ENCODE assay signal across 13 cellular contexts in genomic region chr2:42753188-42753813, GRCh38. TPM values are rescaled to one million over a fixed set of nuclear protein-coding genes. Genes with fewer than 3 reads are reported as not detected.
DNase-seq lines count a peak whose midpoint lies in the region; ATAC-seq and TF ChIP-seq lines count a peak whose summit lies in the region.
"Had no signal": no experiment of that assay in that cellular context is flagged by ENCODE, and none has a peak within 500 bp of the region (broad histone marks: within the 10 kb centered on the region; RNA-seq: fewer than 3 reads in every experiment).

No MANE protein-coding gene starts in this region.

- H3K36me3 ChIP-seq in mucosa of descending colon (ENCODE audit: low read depth), result no peaks in the 10 kb centered on the region
- H3K36me3 ChIP-seq in esophagus squamous epithelium, result peaks cover 0 to 41% (median 0%) of the 10 kb centered on the region in 3 donors

- intact Hi-C loops in mucosa of descending colon (cut with DNase I, micrococcal nuclease), result no loop called here
- intact Hi-C loops in esophagus squamous epithelium (cut with DNase I), result no loop called here

- TF ChIP-seq CTCF in WTC11 (IDR thresholded peaks at IDR 0.05) (no peak), mucosa of descending colon (IDR thresholded peaks at IDR 0.05) (no peak), esophagus squamous epithelium (IDR thresholded peaks at IDR 0.05) (no peak)

- H3K27me3 Mint-ChIP-seq in WTC11 (ENCODE audit: low read depth), result no peaks in the 10 kb centered on the region
- H3K27me3 Mint-ChIP-seq in naive thymus-derived CD8-positive, alpha-beta T cell, result no peaks in the 10 kb centered on the region
- H3K27me3 Mint-ChIP-seq: activated T-cell treated with anti-CD3 and anti-CD28 coated beads, Interleukin-2, amount 50 U/mL, for 24 hours had no signal

- H3K36me3 Mint-ChIP-seq in WTC11, result no peaks in the 10 kb centered on the region
- H3K36me3 Mint-ChIP-seq in naive thymus-derived CD8-positive, alpha-beta T cell, result peaks cover 0 to 43% (median 15%) of the 10 kb centered on the region in 3 donors

- H3K9me3 Mint-ChIP-seq in WTC11, result no peaks in the 10 kb centered on the region
- no peaks in the 10 kb centered on the region for H3K9me3 Mint-ChIP-seq in naive thymus-derived CD8-positive, alpha-beta T cell
- H3K9me3 Mint-ChIP-seq: activated T-cell treated with anti-CD3 and anti-CD28 coated beads, Interleukin-2, amount 50 U/mL, for 24 hours had no signal

- H3K4me3 Mint-ChIP-seq in WTC11, result no peak overlapping the region
- no peak overlapping the region for H3K4me3 Mint-ChIP-seq in naive thymus-derived CD8-positive, alpha-beta T cell
- H3K4me3 Mint-ChIP-seq: activated T-cell treated with anti-CD3 and anti-CD28 coated beads, Interleukin-2, amount 50 U/mL, for 24 hours had no signal

- H3K4me1 ChIP-seq in mucosa of descending colon (ENCODE audit: low read depth), result no peaks in the 10 kb centered on the region
- peaks cover 0 to 14% (median 3%) of the 10 kb centered on the region in 3 donors for H3K4me1 ChIP-seq in esophagus squamous epithelium

- no peak overlapping the region for H3K4me3 ChIP-seq in mucosa of descending colon
- no peak overlapping the region for H3K4me3 ChIP-seq in esophagus squamous epithelium
- H3K4me3 ChIP-seq: gastroesophageal sphincter had no signal

- H3K27ac Mint-ChIP-seq in WTC11, result peak overlapping the region; percentile 61
- peak overlapping the region in 2 of 10 donors; percentile 21 to 41 for H3K27ac Mint-ChIP-seq in naive thymus-derived CD8-positive, alpha-beta T cell
- H3K27ac Mint-ChIP-seq: activated T-cell treated with anti-CD3 and anti-CD28 coated beads, Interleukin-2, amount 50 U/mL, for 24 hours had no signal

- WGBS in esophagus squamous epithelium, 2 donors, result 90 to 93% methylated on average over 10 to 13 of the region's 18 CpGs

- TF ChIP-seq POLR2A in esophagus squamous epithelium (IDR thresholded peaks at IDR 0.05), result no peak

- H3K27ac ChIP-seq in esophagus squamous epithelium, result no peak overlapping the region
- H3K27ac ChIP-seq: gastroesophageal sphincter had no signal

- CTCF ChIA-PET in WTC11 (lab: Charles Lee), result interaction anchor here (0.5 to 2.2 kb wide), 3 partner anchors 18 to 526 kb away, joined by 3 to 5 read pairs (median 4); no protein-coding TSS in a partner anchor

- H3K27me3 ChIP-seq in esophagus squamous epithelium, result no peaks in the 10 kb centered on the region
- H3K27me3 ChIP-seq: gastroesophageal sphincter had no signal

- peaks cover 3% of the 10 kb centered on the region; the same call in 1 of the 2 replicates for H3K4me1 Mint-ChIP-seq in WTC11
- H3K4me1 Mint-ChIP-seq in naive thymus-derived CD8-positive, alpha-beta T cell, result peaks cover 0 to 38% (median 7%) of the 10 kb centered on the region in 4 donors

- POLR2A ChIA-PET in WTC11 (lab: Charles Lee), result no interaction called here
- POLR2A ChIA-PET in naive thymus-derived CD8-positive, alpha-beta T cell (lab: Charles Lee), result no interaction called here

- DNase-seq in AML-193 (lab: John Stamatoyannopoulos, UW) (peak; percentile 51 to 62), Kasumi-1 (lab: John Stamatoyannopoulos, UW) (peak; percentile 71 to 84), WTC11 (ENCODE audit: low spot score) (no peak), mucosa of descending colon (peak in 1 of 3 donors; percentile 42), esophagus squamous epithelium (lab: John Stamatoyannopoulos, UW) (no peak)
- DNase-seq in naive thymus-derived CD8-positive, alpha-beta T cell, result no peak
- no peak for DNase-seq in activated CD4-positive, alpha-beta T cell treated with anti-CD3 and anti-CD28 coated beads, Interleukin-2, amount 50 U/mL, for 48 hours
- DNase-seq: activated T-cell treated with anti-CD3 and anti-CD28 coated beads, Interleukin-2, amount 50 U/mL, for 24 hours; amniotic stem cell; kidney glomerular epithelial cell; NCI-H524 had no signal

- no peak for ATAC-seq in WTC11
- ATAC-seq in mucosa of descending colon, result peak; percentile 26
- no peak for ATAC-seq in naive thymus-derived CD8-positive, alpha-beta T cell
- no peak for ATAC-seq in GM21529 (IDR thresholded peaks at IDR 0.05; ENCODE audit: unreplicated experiment)

- H3K9me3 ChIP-seq in mucosa of descending colon (no peaks in the 10 kb centered on the region), esophagus squamous epithelium (no peaks in the 10 kb centered on the region)
- H3K9me3 ChIP-seq: gastroesophageal sphincter had no signal

TF ChIP-seq in WTC11, 78 proteins besides CTCF, POLR2A, EP300 and RAD21:
- TF ChIP-seq ZNF532 (CRISPR knock-in tag; IDR thresholded peaks at IDR 0.05; ENCODE audit: borderline replicate concordance) (no peak), NR2C2 (CRISPR knock-in tag; IDR thresholded peaks at IDR 0.05) (no peak)

RNA-seq across cellular contexts. Expression of gene OXER1, which starts 10.6 kb away (rescaled TPM):
- total RNA-seq in WTC11 (2021), result 2.6 to 2.7 TPM (median 2.7 TPM) in 3 replicates
- 1 to 10 TPM; 1.6 to 8.9 (median 2.4) TPM for total RNA-seq in mucosa of descending colon
- under 1 TPM in 1 of 2 experiments, not detected in 1; 0.22 TPM for total RNA-seq in naive thymus-derived CD8-positive, alpha-beta T cell
- under 1 TPM in 2 of 3 donors, not detected in 1; 0.20 to 0.22 TPM for polyA plus RNA-seq in naive thymus-derived CD8-positive, alpha-beta T cell
- 1 to 10 TPM in 2 of 4 donors, under 1 TPM in 2; 0.18 to 2.3 (median 1.1) TPM for total RNA-seq in esophagus squamous epithelium

RNA-seq across cellular contexts. Expression of gene HAAO, which starts 39.1 kb away (rescaled TPM):
- total RNA-seq in WTC11 (2021) (8.0 to 9.8 TPM (median 8.4 TPM) in 3 replicates), mucosa of descending colon (10 to 100 TPM in 1 of 3 donors, 1 to 10 TPM in 2; 5.8 to 38.4 (median 9.8) TPM), esophagus squamous epithelium (10 to 100 TPM in 1 of 4 donors, 1 to 10 TPM in 2, under 1 TPM in 1; 0.61 to 10.5 (median 5.2) TPM)
- under 1 TPM; 0.31 to 0.80 TPM for total RNA-seq in naive thymus-derived CD8-positive, alpha-beta T cell
- under 1 TPM; 0.25 to 0.80 (median 0.47) TPM for polyA plus RNA-seq in naive thymus-derived CD8-positive, alpha-beta T cell

Comparison
In these comparisons a context has a peak if more than half of its experiments do, and no peak if none do; other contexts are left out.
1. DNase-seq: peak in AML-193 (2 of 2) and Kasumi-1 (2 of 2); none in WTC11 (single experiment), naive thymus-derived CD8-positive, alpha-beta T cell (0 of 10), activated CD4-positive, alpha-beta T cell treated with anti-CD3 and anti-CD28 coated beads, Interleukin-2, amount 50 U/mL, for 48 hours (0 of 2) and esophagus squamous epithelium (single experiment).